Comparison of ENCODE assay signal across 1 cellular context in genomic region chr15:100572362-100572983, GRCh38.
TF ChIP-seq lines count a peak whose summit lies in the region.

No MANE protein-coding gene starts in this region.

TF ChIP-seq in HCT116, 20 proteins besides CTCF, POLR2A, EP300 and RAD21 (continued from another document):
- TF ChIP-seq REST (IDR thresholded peaks at IDR 0.05; ENCODE audit: low read depth), result no peak
- TF ChIP-seq ZNF274 (IDR thresholded peaks at IDR 0.05; ENCODE audit: low read depth, low read length), result no peak
- TF ChIP-seq YY1 (IDR thresholded peaks at IDR 0.05; ENCODE audit: extremely low read depth, insufficient replicate concordance, low read depth, low read length), result no peak
- TF ChIP-seq ATF3 (IDR thresholded peaks at IDR 0.05), result no peak
TF ChIP-seq in HCT116: peak in this region for 0.
